ENCODE assay signal across 22 cellular contexts in the genomic region with DNA sequence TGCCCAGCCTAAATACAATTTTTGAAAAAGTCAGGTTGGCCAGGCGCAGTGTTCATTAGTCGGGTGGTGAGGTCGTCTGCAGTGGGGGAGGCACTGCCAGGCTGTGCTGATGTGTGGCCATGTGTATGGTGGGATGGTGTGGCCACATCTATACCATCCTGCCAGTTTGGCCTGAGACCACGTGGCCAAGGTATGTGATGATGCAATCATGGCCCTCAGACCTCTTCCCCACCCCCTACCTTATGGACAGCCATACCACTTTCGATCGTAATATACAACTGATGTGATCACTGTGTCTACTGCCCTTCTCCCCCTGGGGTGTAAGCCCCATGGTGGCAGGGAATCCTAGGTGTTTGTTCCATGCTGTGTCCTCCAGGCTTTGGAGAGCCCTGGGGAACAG. TPM values are rescaled to one million over a fixed set of nuclear protein-coding genes. Genes with fewer than 3 reads are reported as not detected.
A peak's percentile ranks its signal among the peaks of the same experiment; 100 is the strongest.
DNase-seq lines count a peak whose midpoint lies in the region; ATAC-seq, FAIRE-seq and TF ChIP-seq lines count a peak whose summit lies in the region.
"Had no signal": no experiment of that assay in that cellular context is flagged by ENCODE, and none has a peak within 500 bp of the region (broad histone marks: within the 10 kb centered on the region; RNA-seq: fewer than 3 reads in every experiment).

No MANE protein-coding gene starts in this region.

- no peak for DNase-seq in CD8-positive, alpha-beta memory T cell
- DNase-seq in K562 (ENCODE audit: extremely low read depth in 1 of 4, low spot score in 3 of 4) (no peak), lower lobe of right lung (peak; percentile 11), trophoblast cell (no peak), cerebellum (ENCODE audit: low spot score) (no peak), tibial artery (no peak)
- DNase-seq: COR-L47, HCEC 1CT, MG63, NCI-H1417, NCI-H1694 treated with DMSO at 0.1 percent for 48 hours, NCI-H446, NCI-H526, OCI-M1, SJCRH30 had no signal

- no peak overlapping the region for H3K14ac ChIP-seq in trophoblast cell (ENCODE audit: low read length)

- H3K27ac Mint-ChIP-seq in CD8-positive, alpha-beta memory T cell = peak overlapping the region in 6 of 8 donors; percentile 19 to 92 (median 54)
- H3K27ac Mint-ChIP-seq: B cell, CD14-positive monocyte had no signal

- H4K91ac ChIP-seq in trophoblast cell (ENCODE audit: low read depth, low read length) = no peak overlapping the region

- H2BK120ac ChIP-seq in trophoblast cell (ENCODE audit: insufficient read depth, low read length, poor library complexity) = no peak overlapping the region

- TF ChIP-seq RAD21 in K562 (CRISPR knock-in tag; conservative IDR thresholded peaks at IDR 0.05 in 1 of 2, IDR thresholded peaks at IDR 0.05 in 1 of 2) = no peak

- no peaks in the 10 kb centered on the region for H3K79me1 ChIP-seq in trophoblast cell (ENCODE audit: low read length)

- no peaks in the 10 kb centered on the region for H3K9me1 ChIP-seq in K562 (ENCODE audit: control insufficient read depth, insufficient read depth, low read length)

- H2AFZ ChIP-seq in K562 (ENCODE audit: low read depth, low read length) = no peak overlapping the region
- no peak overlapping the region for H2AFZ ChIP-seq in trophoblast cell (ENCODE audit: insufficient read depth, low read length, poor library complexity)

- H3K4me1 Mint-ChIP-seq in CD8-positive, alpha-beta memory T cell = peaks cover 34 to 64% (median 38%) of the 10 kb centered on the region in 3 donors

- H3K4me1 ChIP-seq in CD8-positive, alpha-beta memory T cell (ENCODE audit: insufficient read depth, low read length) = peaks cover 56% of the 10 kb centered on the region
- H3K4me1 ChIP-seq in K562 (replicated peaks in 1 of 2; ENCODE audit: control insufficient read depth in 2 of 2, insufficient read depth in 2 of 2, low read length in 2 of 2) = peaks cover 0 to 23% of the 10 kb centered on the region in 2 experiments; a peak in 2 of 5 replicates
- H3K4me1 ChIP-seq in lower lobe of right lung = no peaks in the 10 kb centered on the region
- H3K4me1 ChIP-seq in trophoblast cell (ENCODE audit: control insufficient read depth in 1 of 2, insufficient read depth in 2 of 2, low read length in 2 of 2) = no peaks in the 10 kb centered on the region
- H3K4me1 ChIP-seq in tibial artery = no peaks in the 10 kb centered on the region
- H3K4me1 ChIP-seq: SJCRH30 had no signal

- ATAC-seq in K562 = no peak
- no peak for ATAC-seq in lower lobe of right lung
- no peak for ATAC-seq in HG03439 (IDR thresholded peaks at IDR 0.05; ENCODE audit: unreplicated experiment)

- H3K9ac ChIP-seq in K562 (ENCODE audit: insufficient read depth in 1 of 2, low read depth in 2 of 2, low read length in 2 of 2) (no peak overlapping the region), trophoblast cell (ENCODE audit: low read length) (no peak overlapping the region)

- no peak overlapping the region for H3K4ac ChIP-seq in trophoblast cell (ENCODE audit: low read depth, low read length)

- no peak overlapping the region for H3K4me3 ChIP-seq in CD8-positive, alpha-beta memory T cell (ENCODE audit: low read length)
- no peak overlapping the region for H3K4me3 ChIP-seq in K562
- no peak overlapping the region for H3K4me3 ChIP-seq in lower lobe of right lung
- peak overlapping the region; percentile 47 for H3K4me3 ChIP-seq in trophoblast cell (ENCODE audit: low read depth, low read length)
- no peak overlapping the region for H3K4me3 ChIP-seq in tibial artery
- H3K4me3 ChIP-seq: MG63, SJCRH30 had no signal

- no peak overlapping the region for H3K4me2 ChIP-seq in K562 (ENCODE audit: insufficient read depth, low read length)
- no peak overlapping the region for H3K4me2 ChIP-seq in trophoblast cell (ENCODE audit: low read length)

- H3K36me3 Mint-ChIP-seq in CD8-positive, alpha-beta memory T cell = peaks cover 4 to 27% (median 13%) of the 10 kb centered on the region in 3 donors
- H3K36me3 Mint-ChIP-seq: CD14-positive monocyte had no signal

- H3K9me3 Mint-ChIP-seq in CD8-positive, alpha-beta memory T cell = no peaks in the 10 kb centered on the region

- no peak overlapping the region for H2AK5ac ChIP-seq in trophoblast cell (ENCODE audit: low read length)

- H3K9me3 ChIP-seq in CD8-positive, alpha-beta memory T cell (ENCODE audit: low read length) = no peaks in the 10 kb centered on the region
- no peaks in the 10 kb centered on the region for H3K9me3 ChIP-seq in K562 (replicated peaks; ENCODE audit: control insufficient read depth, insufficient read depth, low read depth, low read length)
- no peaks in the 10 kb centered on the region for H3K9me3 ChIP-seq in lower lobe of right lung
- no peaks in the 10 kb centered on the region for H3K9me3 ChIP-seq in trophoblast cell (ENCODE audit: insufficient read depth, low read depth, low read length)
- H3K9me3 ChIP-seq in tibial artery = no peaks in the 10 kb centered on the region
- H3K9me3 ChIP-seq: MG63, SJCRH30 had no signal

- H3K27ac ChIP-seq in CD8-positive, alpha-beta memory T cell (ENCODE audit: low read depth, low read length) = no peak overlapping the region
- H3K27ac ChIP-seq in K562 (ENCODE audit: extremely low read depth, low read depth, low read length) (no peak overlapping the region), lower lobe of right lung (no peak overlapping the region), trophoblast cell (ENCODE audit: low read depth, low read length) (no peak overlapping the region), tibial artery (no peak overlapping the region)
- H3K27ac ChIP-seq: SJCRH30 had no signal

- peaks cover 9% of the 10 kb centered on the region for H4K20me1 ChIP-seq in K562 (replicated peaks; ENCODE audit: control insufficient read depth, insufficient read depth, low read length)

- no peak overlapping the region for H4K12ac ChIP-seq in trophoblast cell (ENCODE audit: low read depth, low read length)

- no peaks in the 10 kb centered on the region for H3K27me3 ChIP-seq in CD8-positive, alpha-beta memory T cell (ENCODE audit: insufficient read depth, low read length, poor library complexity, severe bottlenecking)
- peaks cover 0 to 34% of the 10 kb centered on the region in 2 experiments; a peak in 2 of 5 replicates for H3K27me3 ChIP-seq in K562 (ENCODE audit: control insufficient read depth in 2 of 2, insufficient read depth in 2 of 2, low read length in 2 of 2)
- no peaks in the 10 kb centered on the region for H3K27me3 ChIP-seq in lower lobe of right lung (ENCODE audit: low read depth)
- H3K27me3 ChIP-seq in trophoblast cell (ENCODE audit: insufficient read depth, low read length) = no peaks in the 10 kb centered on the region
- peaks cover 0 to 27% of the 10 kb centered on the region in 2 donors for H3K27me3 ChIP-seq in tibial artery
- H3K27me3 ChIP-seq: MG63, SJCRH30 had no signal

- no peak for TF ChIP-seq POLR2A in K562 (conservative IDR thresholded peaks at IDR 0.05)

- H2BK5ac ChIP-seq in trophoblast cell (ENCODE audit: low read depth, low read length, poor library complexity) = no peak overlapping the region

- no peak for TF ChIP-seq EP300 in K562 (IDR thresholded peaks at IDR 0.05; ENCODE audit: low read length)

- H3K27me3 Mint-ChIP-seq in CD8-positive, alpha-beta memory T cell = no peaks in the 10 kb centered on the region
- H3K27me3 Mint-ChIP-seq: B cell had no signal

- H3K4me3 Mint-ChIP-seq in CD8-positive, alpha-beta memory T cell = no peak overlapping the region
- H3K4me3 Mint-ChIP-seq: B cell, CD14-positive monocyte had no signal

- peaks cover 17% of the 10 kb centered on the region for H3K36me3 ChIP-seq in CD8-positive, alpha-beta memory T cell (ENCODE audit: insufficient read depth, low read length)
- H3K36me3 ChIP-seq in K562 (ENCODE audit: control insufficient read depth, insufficient read depth, low read length) (no peaks in the 10 kb centered on the region), lower lobe of right lung (no peaks in the 10 kb centered on the region), trophoblast cell (ENCODE audit: control insufficient read depth in 1 of 2, insufficient read depth in 2 of 2, low read length in 2 of 2) (peaks cover 10 to 18% of the 10 kb centered on the region in 2 experiments), tibial artery (no peaks in the 10 kb centered on the region)
- H3K36me3 ChIP-seq: MG63, SJCRH30 had no signal

- TF ChIP-seq CTCF in K562 (IDR thresholded peaks at IDR 0.05 in 2 of 3, conservative IDR thresholded peaks at IDR 0.05 in 1 of 3; ENCODE audit: insufficient read depth in 2 of 3, low read depth in 1 of 3, low read length in 3 of 3) = no peak
- no peak for TF ChIP-seq CTCF in lower lobe of right lung (IDR thresholded peaks at IDR 0.05)
- TF ChIP-seq CTCF in tibial artery (IDR thresholded peaks at IDR 0.05) = no peak

- no peak overlapping the region for H3K18ac ChIP-seq in trophoblast cell (ENCODE audit: low read length)

- H3K79me2 ChIP-seq in K562 (ENCODE audit: control insufficient read depth, insufficient read depth, low read length) = no peaks in the 10 kb centered on the region
- no peaks in the 10 kb centered on the region for H3K79me2 ChIP-seq in trophoblast cell (ENCODE audit: control insufficient read depth, insufficient read depth, low read length, poor library complexity)

- no TSS peak for BruUV-seq in K562 (replicated peaks; lab: Mats Ljungman, UMichigan)

- CTCF ChIA-PET in CD8-positive, alpha-beta memory T cell (lab: Charles Lee) = interaction anchor here (0.8 to 15.0 kb wide), 15 partner anchors 12 to 200 kb away, joined by 3 to 210 read pairs (median 5); partner anchors contain the start of gene SBK1
- CTCF ChIA-PET in K562 (lab: Yijun Ruan, JAX; ENCODE audit: low intra/inter-chr PET ratio) = interaction anchor here (3.6 kb wide), 1 partner anchor 39 kb away, joined by 38 read pairs; no protein-coding TSS in a partner anchor

- H2BK12ac ChIP-seq in trophoblast cell (ENCODE audit: low read length) = no peak overlapping the region

- in situ Hi-C loops in K562 (cut with MboI) = no loop called here

- no peak overlapping the region for H3K23ac ChIP-seq in trophoblast cell (ENCODE audit: low read length)

- POLR2A ChIA-PET in CD8-positive, alpha-beta memory T cell (lab: Charles Lee) = interaction anchor here (1.5 kb wide), 1 partner anchor 39 kb away, joined by 11 read pairs; no protein-coding TSS in a partner anchor
- POLR2A ChIA-PET in K562 (lab: Yijun Ruan, JAX) = no interaction called here

- FAIRE-seq in K562 (lab: Jason Lieb, UNC) = no peak
- FAIRE-seq: A204.1, GM12891, RCC 7860 had no signal

- intact Hi-C loops in K562 (cut with micrococcal nuclease) = loop anchor here (2.0 kb wide), 1 partner anchor 39 kb away; no protein-coding TSS in a partner anchor
- intact Hi-C loops in lower lobe of right lung (cut with DNase I) = no loop called here
- intact Hi-C loops in tibial artery (cut with DNase I; ENCODE audit: low total_unique reads) = loop anchor here (5.0 kb wide), 1 partner anchor 39 kb away; no protein-coding TSS in a partner anchor

- H4K8ac ChIP-seq in trophoblast cell (ENCODE audit: low read depth, low read length) = no peak overlapping the region

- 35% methylated on average over 6 of the region's 6 CpGs for WGBS in K562 (ENCODE audit: insufficient coverage, low coverage, missing lambda C conversion rate)
- WGBS in trophoblast cell (ENCODE audit: extremely low coverage, insufficient coverage, insufficient read length) = no CpG with 5 or more reads among the region's 6 CpGs

RNA-seq across cellular contexts. Expression of gene SBK1, which starts 23.7 kb away (rescaled TPM):
- total RNA-seq in CD8-positive, alpha-beta memory T cell = 1 to 10 TPM; 3.9 to 4.1 TPM
- polyA plus RNA-seq in CD8-positive, alpha-beta memory T cell = 20.3 TPM
- total RNA-seq in K562 (2011; cell fraction: chromatin; rRNA removed; ENCODE audit: low replicate concordance) = not detected in 2 replicates
- total RNA-seq in K562 (2011; cell fraction: nucleolus; rRNA removed) = not detected in 2 replicates
- total RNA-seq in K562 (2011; cell fraction: nucleoplasm; rRNA removed) = not detected in 2 replicates
- total RNA-seq in K562 (2014; rRNA removed) = 0.04 TPM in 1 of 2 replicates, not detected in the other
- not detected in 2 replicates for total RNA-seq in K562 (2014; rRNA removed; fragmentation: Illumina TruSeq; extraction: Trizol)
- not detected in 2 replicates for total RNA-seq in K562 (2015; rRNA removed; fragmentation: Illumina TruSeq; extraction: Trizol)
- total RNA-seq in K562 (2021) = 0.07 TPM in 1 of 2 replicates, not detected in the other
- not detected in 2 replicates for polyA plus RNA-seq in K562 (2011; rRNA removed)
- 0.01 TPM in 1 of 2 replicates, not detected in the other for polyA plus RNA-seq in K562 (2011; cell fraction: cytosol; rRNA removed)
- 0.03 TPM in 1 of 2 replicates, not detected in the other for polyA plus RNA-seq in K562 (2011; cell fraction: nucleus; rRNA removed)
- 0.04 TPM in 2 replicates for polyA plus RNA-seq in K562 (2012)
- polyA plus RNA-seq in K562 (2014; fragmentation: Illumina TruSeq; extraction: Trizol) = 0.03 TPM in 1 of 2 replicates, not detected in the other
- polyA plus RNA-seq in K562 (2014; fragmentation: Nextera tagmentation; extraction: Ambion mirVana) = not detected
- polyA plus RNA-seq in K562 (2014; rRNA removed) = 0.01 and 0.03 TPM in 2 replicates
- polyA minus RNA-seq in K562 (2011; rRNA and poly(A)+ RNA removed) = not detected in 2 replicates
- not detected in 2 replicates for polyA minus RNA-seq in K562 (2011; cell fraction: cytosol; rRNA and poly(A)+ RNA removed)
- not detected in 2 replicates for polyA minus RNA-seq in K562 (2011; cell fraction: nucleus; rRNA and poly(A)+ RNA removed)
- total RNA-seq in lower lobe of right lung = 2.4 TPM
- 21.5 and 21.8 TPM in 2 replicates for polyA plus RNA-seq in trophoblast cell (2013)
- total RNA-seq in cerebellum = 28.1 TPM

RNA-seq across cellular contexts. Expression of gene NPIPB6, which starts 47.3 kb away (rescaled TPM):
- 1 to 10 TPM in 1 of 2 experiments, not detected in 1; 1.1 TPM for total RNA-seq in CD8-positive, alpha-beta memory T cell
- polyA plus RNA-seq in CD8-positive, alpha-beta memory T cell = 0.28 TPM
- 4.3 and 23.5 TPM in 2 replicates for total RNA-seq in K562 (2011; cell fraction: chromatin; rRNA removed; ENCODE audit: low replicate concordance)
- total RNA-seq in K562 (2011; cell fraction: nucleolus; rRNA removed) = 1.3 TPM in 1 of 2 replicates, not detected in the other
- 6.6 and 11.0 TPM in 2 replicates for total RNA-seq in K562 (2011; cell fraction: nucleoplasm; rRNA removed)
- total RNA-seq in K562 (2014; rRNA removed) (not detected in 2 replicates), K562 (2014; rRNA removed; fragmentation: Illumina TruSeq; extraction: Trizol) (0.91 TPM in 1 of 2 replicates, not detected in the other), K562 (2015; rRNA removed; fragmentation: Illumina TruSeq; extraction: Trizol) (0.72 TPM in 1 of 2 replicates, not detected in the other), K562 (2021) (0.18 and 1.5 TPM in 2 replicates), lower lobe of right lung (not detected), cerebellum (3.0 TPM)
- polyA plus RNA-seq in K562 (2011; rRNA removed) (0.09 and 0.24 TPM in 2 replicates), K562 (2014; fragmentation: Illumina TruSeq; extraction: Trizol) (0.35 and 0.67 TPM in 2 replicates), K562 (2014; fragmentation: Nextera tagmentation; extraction: Ambion mirVana) (under 1 TPM; 0.03 TPM), K562 (2014; rRNA removed) (0.56 and 0.96 TPM in 2 replicates)
- 0.09 TPM in 1 of 2 replicates, not detected in the other for polyA plus RNA-seq in K562 (2011; cell fraction: cytosol; rRNA removed)
- 0.56 and 0.88 TPM in 2 replicates for polyA plus RNA-seq in K562 (2011; cell fraction: nucleus; rRNA removed)
- polyA plus RNA-seq in K562 (2012) = 0.16 and 0.58 TPM in 2 replicates
- 0.91 TPM in 1 of 2 replicates, not detected in the other for polyA minus RNA-seq in K562 (2011; rRNA and poly(A)+ RNA removed)
- polyA minus RNA-seq in K562 (2011; cell fraction: cytosol; rRNA and poly(A)+ RNA removed) = 0.86 TPM in 1 of 2 replicates, not detected in the other
- 1.2 and 2.3 TPM in 2 replicates for polyA minus RNA-seq in K562 (2011; cell fraction: nucleus; rRNA and poly(A)+ RNA removed)
- polyA plus RNA-seq in trophoblast cell (2013) = 2.8 and 3.8 TPM in 2 replicates
- total RNA-seq: LHCN-M2 had no signal
